Comparison of ENCODE assay signal across 8 cellular contexts in genomic region chr16:67561824-67562525, GRCh38. TPM values are rescaled to one million over a fixed set of nuclear protein-coding genes. Genes with fewer than 3 reads are reported as not detected.
DNase-seq lines count a peak whose midpoint lies in the region; ATAC-seq, FAIRE-seq and TF ChIP-seq lines count a peak whose summit lies in the region.

No MANE protein-coding gene starts in this region.

- H3K27me3 ChIP-seq in AG04450 (ENCODE audit: control insufficient read depth, insufficient read depth, low read length) (no peaks in the 10 kb centered on the region), bronchial epithelial cell (ENCODE audit: control insufficient read depth, insufficient read depth, low read length) (no peaks in the 10 kb centered on the region)

- POLR2A ChIA-PET in AG04450 (lab: Yijun Ruan, JAX), result interaction anchor here (0.5 to 3.2 kb wide), 14 partner anchors 9 to 245 kb away, joined by 3 to 21 read pairs (median 4); partner anchors contain the start of genes ACD, PARD6A, RIPOR1 and TSNAXIP1

- no peaks in the 10 kb centered on the region for H3K36me3 ChIP-seq in bronchial epithelial cell (ENCODE audit: control insufficient read depth, insufficient read depth, low read length)

- H3K4me3 ChIP-seq in AG04450 (ENCODE audit: low read depth, low read length), result peak overlapping the region; percentile 72
- peak overlapping the region; percentile 82 for H3K4me3 ChIP-seq in WI38 (ENCODE audit: low read depth, low read length)
- H3K4me3 ChIP-seq in bronchial epithelial cell (ENCODE audit: low read depth, low read length), result peak overlapping the region; percentile 97

- peak; percentile 91 for DNase-seq in AG04450 (ENCODE audit: low read depth, low spot score)
- peak; percentile 96 for DNase-seq in NCI-H2227 (lab: John Stamatoyannopoulos, UW; ENCODE audit: unreplicated experiment)
- DNase-seq in bronchial epithelial cell (ENCODE audit: low read depth), result peak; percentile 90
- peak; percentile 89 for DNase-seq in inferior parietal cortex (ENCODE audit: extremely low spot score)
- DNase-seq in smooth muscle cell of the brain vasculature (ENCODE audit: low read depth, low spot score), result peak; percentile 94

- no peaks in the 10 kb centered on the region; the same call in 1 of the 2 replicates for H3K9me3 ChIP-seq in AG04450 (ENCODE audit: control insufficient read depth, insufficient read depth, low read length)

- TF ChIP-seq CTCF in AG04450 (IDR thresholded peaks at IDR 0.05; ENCODE audit: low read depth, low read length), result no peak
- no peak for TF ChIP-seq CTCF in WI38 (IDR thresholded peaks at IDR 0.05; ENCODE audit: low read depth, low read length)
- TF ChIP-seq CTCF in bronchial epithelial cell (IDR thresholded peaks at IDR 0.05; ENCODE audit: insufficient read depth, low read length, severe bottlenecking), result no peak

- ATAC-seq in GM18870 (IDR thresholded peaks at IDR 0.05; ENCODE audit: unreplicated experiment) (peak; percentile 69), HG03108 (IDR thresholded peaks at IDR 0.05; ENCODE audit: unreplicated experiment) (peak; percentile 77)

- peak overlapping the region; percentile 75 for H3K27ac ChIP-seq in AG04450 (ENCODE audit: low read depth, low read length)

- CTCF ChIA-PET in AG04450 (lab: Charles Lee), result interaction anchor here (0.6 to 3.0 kb wide), 20 partner anchors 10 to 312 kb away, joined by 3 to 32 read pairs (median 4); partner anchors contain the start of genes ACD, C16orf86, CARMIL2 and ENKD1

- no peak for FAIRE-seq in bronchial epithelial cell (lab: Jason Lieb, UNC)

RNA-seq across cellular contexts. Expression of gene CTCF, which starts 0.4 kb away (rescaled TPM):
- polyA plus RNA-seq in AG04450 (2011; rRNA removed), result 21.0 and 24.4 TPM in 2 replicates
- polyA minus RNA-seq in AG04450 (2011; rRNA and poly(A)+ RNA removed), result 24.5 and 27.5 TPM in 2 replicates
- 21.1 and 26.5 TPM in 2 replicates for total RNA-seq in bronchial epithelial cell

RNA-seq across cellular contexts. Expression of gene RIPOR1, which starts 33.3 kb away (rescaled TPM):
- polyA plus RNA-seq in AG04450 (2011; rRNA removed), result 9.9 and 11.5 TPM in 2 replicates
- polyA minus RNA-seq in AG04450 (2011; rRNA and poly(A)+ RNA removed), result 17.7 and 28.8 TPM in 2 replicates
- total RNA-seq in bronchial epithelial cell, result 12.8 and 13.7 TPM in 2 replicates

Comparison
In these comparisons a context has a peak if more than half of its experiments do, and no peak if none do; other contexts are left out.
1. Peak in every context shown above with its lines: DNase-seq, ATAC-seq, H3K4me3 ChIP-seq and H3K27ac ChIP-seq.